Comparison of ENCODE assay signal across 8 cellular contexts in genomic region chr10:89369142-89370105, GRCh38. TPM values are rescaled to one million over a fixed set of nuclear protein-coding genes. Genes with fewer than 3 reads are reported as not detected.
DNase-seq lines count a peak whose midpoint lies in the region; ATAC-seq, FAIRE-seq and TF ChIP-seq lines count a peak whose summit lies in the region.

No MANE protein-coding gene starts in this region.

- intact Hi-C loops in vagina (cut with DNase I): no loop called here

- no peak for TF ChIP-seq POLR2A in vagina (IDR thresholded peaks at IDR 0.05)

- H3K4me1 ChIP-seq in vagina: peaks cover 13% of the 10 kb centered on the region

- H3K36me3 ChIP-seq in vagina: no peaks in the 10 kb centered on the region

- DNase-seq in AG20443 (ENCODE audit: low spot score) (peak; percentile 51), GM19239 (ENCODE audit: insufficient read length, low spot score) (no peak), iPS-NIHi7 (ENCODE audit: extremely low spot score) (peak; percentile 43), vagina (ENCODE audit: extremely low spot score in 2 of 2) (no peak), SHP77 treated with DMSO at 0.1 percent for 48 hours (lab: John Stamatoyannopoulos, UW) (no peak)
- DNase-seq in activated CD8-positive, alpha-beta memory T cell treated with anti-CD3 and anti-CD28 coated beads, Interleukin-2, amount 50 U/mL, for 4 hours: no peak

- no peaks in the 10 kb centered on the region for H3K27me3 ChIP-seq in vagina

- FAIRE-seq in GM19239 (lab: Jason Lieb, UNC): peak; percentile 67

- TF ChIP-seq CTCF in VCaP (conservative IDR thresholded peaks at IDR 0.05) (peak; percentile 70), vagina (IDR thresholded peaks at IDR 0.05) (peak in 2 of 3 experiments; percentile 25 to 45)

- H3K27ac ChIP-seq in VCaP: no peak overlapping the region
- no peak overlapping the region for H3K27ac ChIP-seq in vagina

- H3K4me3 ChIP-seq in vagina: no peak overlapping the region

- no peak for ATAC-seq in HG03469 (IDR thresholded peaks at IDR 0.05; ENCODE audit: unreplicated experiment)

- H3K9me3 ChIP-seq in vagina: no peaks in the 10 kb centered on the region

RNA-seq across cellular contexts. Expression of gene IFIT1B, which starts 8.4 kb away (rescaled TPM):
- not detected for total RNA-seq in vagina

RNA-seq across cellular contexts. Expression of gene IFIT1, which starts 23.0 kb away (rescaled TPM):
- total RNA-seq in vagina: 7.4 TPM

RNA-seq across cellular contexts. Expression of gene IFIT3, which starts 41.6 kb away (rescaled TPM):
- 6.1 TPM for total RNA-seq in vagina

RNA-seq across cellular contexts. Expression of gene IFIT5, which starts 44.9 kb away (rescaled TPM):
- total RNA-seq in vagina: 9.1 TPM

Comparison
In these comparisons a context has a peak if more than half of its experiments do, and no peak if none do; other contexts are left out.
1. DNase-seq: peak in AG20443 (single experiment) and iPS-NIHi7 (single experiment); none in GM19239 (single experiment), vagina (0 of 2), activated CD8-positive, alpha-beta memory T cell treated with anti-CD3 and anti-CD28 coated beads, Interleukin-2, amount 50 U/mL, for 4 hours (single experiment) and SHP77 treated with DMSO at 0.1 percent for 48 hours (single experiment).